ENCODE assay signal across 17 cellular contexts in genomic region chr18:58612239-58613055, GRCh38. TPM values are rescaled to one million over a fixed set of nuclear protein-coding genes. Genes with fewer than 3 reads are reported as not detected.
DNase-seq lines count a peak whose midpoint lies in the region; ATAC-seq, FAIRE-seq and TF ChIP-seq lines count a peak whose summit lies in the region.
"Had no signal": no experiment of that assay in that cellular context is flagged by ENCODE, and none has a peak within 500 bp of the region (broad histone marks: within the 10 kb centered on the region; RNA-seq: fewer than 3 reads in every experiment).

No MANE protein-coding gene starts in this region.

- no peaks in the 10 kb centered on the region for H3K9me2 ChIP-seq in GM23248 (ENCODE audit: insufficient read depth)

- no peak overlapping the region; the same call in 1 of the 2 replicates for H2AK5ac ChIP-seq in H1 (ENCODE audit: low read depth, low read length)

- FAIRE-seq in H1 (lab: Jason Lieb, UNC), result no peak
- FAIRE-seq: K562, kidney had no signal

- H2BK15ac ChIP-seq in H1 (ENCODE audit: low read length), result 0 out of 2 replicates have a peak overlapping the region, but pooled peaks have one; percentile 18

- TF ChIP-seq POLR2A in H1 (IDR thresholded peaks at IDR 0.05; ENCODE audit: control extremely low read depth in 1 of 2, low read depth in 2 of 2, low read length in 2 of 2), result no peak

- peak overlapping the region; percentile 55 for H3K18ac ChIP-seq in H1 (ENCODE audit: extremely low read depth, low read length)

- H3K4me3 ChIP-seq in GM23248 (no peak overlapping the region), H1 (ENCODE audit: extremely low read depth in 1 of 4, insufficient read depth in 2 of 4, low read depth in 3 of 4, low read length in 4 of 4) (no peak overlapping the region)
- H3K4me3 ChIP-seq: body of pancreas, K562 had no signal

- no peaks in the 10 kb centered on the region for H3K36me3 Mint-ChIP-seq in nephron progenitor cell (ENCODE audit: low read depth)
- H3K36me3 Mint-ChIP-seq: CD14-positive monocyte had no signal

- H3K4me1 ChIP-seq in GM23248 (ENCODE audit: insufficient read depth) (peaks cover 15% of the 10 kb centered on the region), H1 (replicated peaks in 1 of 4; ENCODE audit: control insufficient read depth in 3 of 4, insufficient read depth in 4 of 4, low read length in 3 of 4) (peaks cover 3 to 16% (median 10%) of the 10 kb centered on the region in 4 experiments; a peak in 5 of 7 replicates)
- H3K4me1 ChIP-seq: body of pancreas had no signal

- H2BK12ac ChIP-seq in H1 (ENCODE audit: low read depth, low read length), result peak overlapping the region; percentile 97

- H3K9ac ChIP-seq in GM23248 (no peak overlapping the region), H1 (replicated peaks in 1 of 4; ENCODE audit: extremely low read depth in 1 of 4, low read depth in 3 of 4, low read length in 3 of 4) (peak overlapping the region in 1 of 4 experiments; percentile 7; a peak in 1 of 7 replicates)

- peak overlapping the region; percentile 63 for H3K4ac ChIP-seq in H1 (replicated peaks; ENCODE audit: insufficient read length, low read depth, low read length)

- peak overlapping the region; percentile 33 for H3K4me3 Mint-ChIP-seq in nephron progenitor cell
- H3K4me3 Mint-ChIP-seq: activated CD4-positive, alpha-beta memory T cell treated with anti-CD3 and anti-CD28 coated beads, Interleukin-2, amount 10 ng/mL, durations not matched to agents 7 days and 5 days; CD14-positive monocyte had no signal

- H3K23ac ChIP-seq in H1 (ENCODE audit: insufficient read length), result no peak overlapping the region

- no peak overlapping the region for H3K56ac ChIP-seq in H1 (replicated peaks; ENCODE audit: insufficient read length, low read depth, low read length)

- peaks cover 33% of the 10 kb centered on the region for H3K4me1 Mint-ChIP-seq in nephron progenitor cell

- no peak for TF ChIP-seq RAD21 in H1 (IDR thresholded peaks at IDR 0.05 in 1 of 2, conservative IDR thresholded peaks at IDR 0.05 in 1 of 2; ENCODE audit: low read depth in 2 of 2, low read length in 2 of 2)

- peak overlapping the region; percentile 36 for H4K91ac ChIP-seq in H1 (replicated peaks; ENCODE audit: insufficient read length, low read length)

- H3K79me1 ChIP-seq in H1 (ENCODE audit: low read depth, low read length), result no peaks in the 10 kb centered on the region

- H2AFZ ChIP-seq in GM23248, result no peak overlapping the region
- H2AFZ ChIP-seq in H1 (ENCODE audit: low read length), result no peak overlapping the region

- H3K36me3 ChIP-seq in GM23248 (ENCODE audit: low read depth), result no peaks in the 10 kb centered on the region
- no peaks in the 10 kb centered on the region for H3K36me3 ChIP-seq in H1 (ENCODE audit: control insufficient read depth in 2 of 4, insufficient read depth in 4 of 4, low read length in 3 of 4)

- peak overlapping the region; percentile 57; the same call in 1 of the 2 replicates for H2BK5ac ChIP-seq in H1 (ENCODE audit: low read depth, low read length)

- H3K27ac Mint-ChIP-seq in nephron progenitor cell, result no peak overlapping the region
- H3K27ac Mint-ChIP-seq: activated CD4-positive, alpha-beta memory T cell treated with anti-CD3 and anti-CD28 coated beads, Interleukin-2, amount 10 ng/mL, durations not matched to agents 7 days and 5 days; CD14-positive monocyte had no signal

- TF ChIP-seq EP300 in H1 (IDR thresholded peaks at IDR 0.05; ENCODE audit: borderline replicate concordance in 1 of 2, low read depth in 2 of 2, low read length in 2 of 2), result no peak

- H3K27ac ChIP-seq in GM23248 (no peak overlapping the region), H1 (ENCODE audit: low read depth, low read length) (no peak overlapping the region; the same call in 1 of the 2 replicates)
- H3K27ac ChIP-seq: body of pancreas had no signal

- H4K8ac ChIP-seq in H1 (ENCODE audit: extremely low read depth, insufficient read depth, low read length), result peak overlapping the region; percentile 46; the same call in 1 of the 2 replicates

- H4K20me1 ChIP-seq in GM23248 (ENCODE audit: insufficient read depth), result no peaks in the 10 kb centered on the region
- H4K20me1 ChIP-seq in H1 (replicated peaks in 1 of 2; ENCODE audit: control insufficient read depth in 1 of 2, insufficient read depth in 2 of 2, low read length in 2 of 2), result no peaks in the 10 kb centered on the region

- H4K5ac ChIP-seq in H1 (ENCODE audit: insufficient read length, low read depth, low read length), result peak overlapping the region; percentile 22

- DNase-seq in GM23248, result peak; percentile 42
- DNase-seq in M059J (ENCODE audit: low read depth), result peak; percentile 67
- no peak for DNase-seq in H1 (ENCODE audit: low read depth in 1 of 2, low spot score in 2 of 2)
- DNase-seq in nephron progenitor cell, result no peak
- no peak for DNase-seq in AG20443 (ENCODE audit: low spot score)
- no peak for DNase-seq in posterior cingulate gyrus
- DNase-seq: activated CD4-positive, alpha-beta memory T cell treated with anti-CD3 and anti-CD28 coated beads, Interleukin-2, amount 10 ng/mL, durations not matched to agents 7 days and 5 days; activated effector memory CD4-positive, alpha-beta T cell treated with Interleukin-2 at 50 U/mL for 16 hours; body of pancreas; kidney; NCI-H1436; NCI-H69; SIG-M5; stimulated activated CD4-positive, alpha-beta T cell treated with anti-CD3 and anti-CD28 coated beads, Interleukin-2, amount 100 ng/mL, for 48 hours had no signal

- intact Hi-C loops in posterior cingulate gyrus (cut with DNase I), result no loop called here

- no peaks in the 10 kb centered on the region for H3K27me3 ChIP-seq in GM23248 (replicated peaks; ENCODE audit: insufficient read depth)
- no peaks in the 10 kb centered on the region for H3K27me3 ChIP-seq in H1 (replicated peaks in 1 of 4; ENCODE audit: control insufficient read depth in 3 of 4, extremely low read depth in 1 of 4, insufficient read depth in 3 of 4, low read length in 3 of 4)
- H3K27me3 ChIP-seq: body of pancreas had no signal

- H3K27me3 Mint-ChIP-seq in nephron progenitor cell (ENCODE audit: low read depth, poor library complexity), result peaks cover 20% of the 10 kb centered on the region

- no peaks in the 10 kb centered on the region for H3K9me3 ChIP-seq in GM23248 (ENCODE audit: low read depth)
- no peaks in the 10 kb centered on the region for H3K9me3 ChIP-seq in H1 (ENCODE audit: insufficient read depth in 2 of 2, low read depth in 1 of 2, low read length in 1 of 2)
- H3K9me3 ChIP-seq: body of pancreas had no signal

- 89 to 91% methylated on average over 8 of the region's 8 CpGs for WGBS in GM23248 (ENCODE audit: low coverage in 1 of 2, low lambda C conversion rate in 2 of 2, missing lambda C conversion rate in 2 of 2), 2 experiments
- 85% methylated on average over 8 of the region's 8 CpGs; no CpG with 5 or more reads in 1 of the 2 experiments for WGBS in H1 (ENCODE audit: extremely low coverage in 1 of 2, insufficient coverage in 1 of 2, insufficient read length in 1 of 2, insufficient replicate concordance in 2 of 2, low coverage in 1 of 2, low lambda C conversion rate in 2 of 2, missing lambda C conversion rate in 1 of 2), 2 experiments

- H2BK20ac ChIP-seq in H1 (ENCODE audit: low read length), result peak overlapping the region; percentile 99

- peaks cover 15% of the 10 kb centered on the region; the same call in 1 of the 2 replicates for H3F3A ChIP-seq in GM23248 (ENCODE audit: insufficient read depth)

- no peaks in the 10 kb centered on the region for H3K23me2 ChIP-seq in H1 (ENCODE audit: low read depth, low read length)

- no peak overlapping the region for H3K4me2 ChIP-seq in GM23248 (ENCODE audit: unreplicated experiment)
- H3K4me2 ChIP-seq in H1 (ENCODE audit: insufficient read depth in 1 of 2, low read depth in 2 of 2, low read length in 2 of 2), result peak overlapping the region in 1 of 2 experiments; percentile 19; a peak in 1 of 4 replicates

- ATAC-seq in HG02588 (IDR thresholded peaks at IDR 0.05; ENCODE audit: unreplicated experiment), result no peak
- ATAC-seq: body of pancreas, K562 had no signal

- CTCF ChIA-PET in H1 (lab: Charles Lee; ENCODE audit: partially characterized antibody), result interaction anchor here (0.6 to 1.7 kb wide), 7 partner anchors 9 to 152 kb away, joined by 3 to 5 read pairs (median 3); no protein-coding TSS in a partner anchor

- H2BK120ac ChIP-seq in H1 (replicated peaks; ENCODE audit: low read depth, low read length), result peak overlapping the region; percentile 65

- TF ChIP-seq CTCF in H1 (IDR thresholded peaks at IDR 0.05; ENCODE audit: control extremely low read depth in 1 of 3, insufficient read depth in 1 of 3, low read depth in 1 of 3, low read length in 3 of 3), result no peak
- TF ChIP-seq CTCF in nephron progenitor cell (IDR thresholded peaks at IDR 0.05), result no peak

- in situ Hi-C loops in GM23248 (cut with MboI), result no loop called here

- no peak overlapping the region for H3K14ac ChIP-seq in H1 (ENCODE audit: insufficient read length)

- H3K79me2 ChIP-seq in GM23248 (ENCODE audit: insufficient read depth) (no peaks in the 10 kb centered on the region), H1 (ENCODE audit: control insufficient read depth in 1 of 2, insufficient read depth in 2 of 2, low read length in 2 of 2) (no peaks in the 10 kb centered on the region)

- POLR2A ChIA-PET in H1 (lab: Charles Lee; ENCODE audit: partially characterized antibody), result interaction anchor here (1.2 to 1.3 kb wide), 2 partner anchors 9 to 21 kb away, joined by 3 to 6 read pairs; no protein-coding TSS in a partner anchor

- H3K9me3 Mint-ChIP-seq in nephron progenitor cell, result no peaks in the 10 kb centered on the region
- H3K9me3 Mint-ChIP-seq: activated CD4-positive, alpha-beta memory T cell treated with anti-CD3 and anti-CD28 coated beads, Interleukin-2, amount 10 ng/mL, durations not matched to agents 7 days and 5 days; CD14-positive monocyte had no signal

RNA-seq across cellular contexts. Expression of gene ALPK2, which starts 16.4 kb away (rescaled TPM):
- total RNA-seq in GM23248 (2014; rRNA removed; shearing (Covaris generic)), result 85.0 and 98.6 TPM in 2 replicates
- 41.2 and 55.1 TPM in 2 replicates for polyA plus RNA-seq in GM23248 (2016; fragmentation: Nextera tagmentation; extraction: Ambion mirVana)
- 38.7 and 73.1 TPM in 2 replicates for total RNA-seq in M059J (2014; rRNA removed; shearing (Covaris generic))
- total RNA-seq in H1 (2021; fragmentation: NEBNext Ultra II Directional; extraction: Animal tissue kit (Norgen Biotek cat#: 25700)), result 0.38 and 0.41 TPM in 2 replicates
- polyA plus RNA-seq in H1 (2011; rRNA removed), result 0.09 and 0.13 TPM in 2 replicates
- polyA plus RNA-seq in H1 (2011; cell fraction: cytosol; rRNA removed), result 0.31 TPM
- 0.19 TPM for polyA plus RNA-seq in H1 (2011; cell fraction: nucleus; rRNA removed)
- 0.15 to 0.65 TPM (median 0.39 TPM) in 4 replicates for polyA plus RNA-seq in H1 (2012, experiment 1 of 2)
- not detected for polyA plus RNA-seq in H1 (2012, experiment 2 of 2)
- 0.12 TPM for polyA plus RNA-seq in H1 (2013, experiment 1 of 2)
- 0.28 TPM for polyA plus RNA-seq in H1 (2013, experiment 2 of 2)
- 0.49 and 0.54 TPM in 2 replicates for polyA minus RNA-seq in H1 (2011; rRNA and poly(A)+ RNA removed)
- 1.6 TPM for polyA minus RNA-seq in H1 (2011; cell fraction: cytosol; rRNA and poly(A)+ RNA removed)
- polyA minus RNA-seq in H1 (2011; cell fraction: nucleus; rRNA and poly(A)+ RNA removed), result 1.3 TPM
- total RNA-seq: K562 had no signal
- polyA plus RNA-seq: K562 had no signal

RNA-seq across cellular contexts. Expression of gene MALT1, which starts 58.8 kb away (rescaled TPM):
- 42.5 and 44.0 TPM in 2 replicates for total RNA-seq in GM23248 (2014; rRNA removed; shearing (Covaris generic))
- 10.9 and 12.6 TPM in 2 replicates for polyA plus RNA-seq in GM23248 (2016; fragmentation: Nextera tagmentation; extraction: Ambion mirVana)
- total RNA-seq in M059J (2014; rRNA removed; shearing (Covaris generic)), result 92.5 and 116 TPM in 2 replicates
- total RNA-seq in H1 (2021; fragmentation: NEBNext Ultra II Directional; extraction: Animal tissue kit (Norgen Biotek cat#: 25700)), result 25.9 and 26.1 TPM in 2 replicates
- polyA plus RNA-seq in H1 (2011; rRNA removed), result 5.2 and 10.7 TPM in 2 replicates
- polyA plus RNA-seq in H1 (2011; cell fraction: cytosol; rRNA removed), result 8.3 TPM
- 7.2 TPM for polyA plus RNA-seq in H1 (2011; cell fraction: nucleus; rRNA removed)
- 7.3 to 17.1 TPM (median 11.3 TPM) in 4 replicates for polyA plus RNA-seq in H1 (2012, experiment 1 of 2)
- polyA plus RNA-seq in H1 (2012, experiment 2 of 2), result 0.85 TPM
- polyA plus RNA-seq in H1 (2013, experiment 1 of 2), result 7.6 TPM
- polyA plus RNA-seq in H1 (2013, experiment 2 of 2), result 6.7 TPM
- polyA minus RNA-seq in H1 (2011; rRNA and poly(A)+ RNA removed), result 19.9 and 38.4 TPM in 2 replicates
- polyA minus RNA-seq in H1 (2011; cell fraction: cytosol; rRNA and poly(A)+ RNA removed), result 12.1 TPM
- polyA minus RNA-seq in H1 (2011; cell fraction: nucleus; rRNA and poly(A)+ RNA removed), result 28.0 TPM

Comparison
In these comparisons a context has a peak if more than half of its experiments do, and no peak if none do; other contexts are left out.
1. DNase-seq: peak in GM23248 (single experiment) and M059J (single experiment); none in H1 (0 of 2), nephron progenitor cell (single experiment), AG20443 (single experiment) and posterior cingulate gyrus (0 of 10).
2. RNA of gene ALPK2, which starts 16.4 kb away (total RNA-seq): 85.0 to 98.6 TPM in GM23248 and 38.7 to 73.1 TPM in M059J; 0.38 to 0.41 TPM in H1; every median in the first group is over 10 times any median in the second.